9 cellular contexts compared by ENCODE assay signal in genomic region chr10:48309711-48310226, GRCh38. TPM values are rescaled to one million over a fixed set of nuclear protein-coding genes. Genes with fewer than 3 reads are reported as not detected.
DNase-seq lines count a peak whose midpoint lies in the region; ATAC-seq and TF ChIP-seq lines count a peak whose summit lies in the region.
"Had no signal": no experiment of that assay in that cellular context is flagged by ENCODE, and none has a peak within 500 bp of the region (broad histone marks: within the 10 kb centered on the region; RNA-seq: fewer than 3 reads in every experiment).

No MANE protein-coding gene starts in this region.

- H3K36me3 ChIP-seq in Caco-2 (ENCODE audit: control insufficient read depth, insufficient read depth, low read length) (no peaks in the 10 kb centered on the region), kidney epithelial cell (ENCODE audit: control insufficient read depth, insufficient read depth, low read length) (no peaks in the 10 kb centered on the region)

- BruUV-seq in Caco-2 (replicated peaks; lab: Mats Ljungman, UMichigan) = no TSS peak

- peak; percentile 36 to 80 for TF ChIP-seq CTCF in Caco-2 (IDR thresholded peaks at IDR 0.05; ENCODE audit: insufficient read depth in 1 of 2, low read depth in 1 of 2, low read length in 1 of 2, severe bottlenecking in 1 of 2, unreplicated experiment in 1 of 2)
- TF ChIP-seq CTCF in GM20000 (IDR thresholded peaks at IDR 0.05; ENCODE audit: extremely low read depth, missing control alignments) = no peak
- TF ChIP-seq CTCF in kidney epithelial cell (IDR thresholded peaks at IDR 0.05; ENCODE audit: insufficient read depth, low read length, poor library complexity, severe bottlenecking) = peak; percentile 19

- intact Hi-C loops in Caco-2 (cut with micrococcal nuclease; ENCODE audit: unreplicated experiment) = loop anchor here (1.0 to 5.0 kb wide), 5 partner anchors 9 to 347 kb away; partner anchors contain the start of gene ARHGAP22

- peaks cover 2% of the 10 kb centered on the region for H3K27me3 Mint-ChIP-seq in Caco-2 (ENCODE audit: insufficient read depth, unreplicated experiment)

- H3K4me1 Mint-ChIP-seq in Caco-2 (ENCODE audit: low read depth, unreplicated experiment) = peaks cover 9% of the 10 kb centered on the region

- peaks cover 12% of the 10 kb centered on the region for H3K36me3 Mint-ChIP-seq in Caco-2 (ENCODE audit: insufficient read depth, unreplicated experiment)

- DNase-seq in Caco-2 (peak in 1 of 2 experiments; percentile 36), GM20000 (ENCODE audit: low spot score) (peak; percentile 51), SW480 (ENCODE audit: low spot score) (peak; percentile 87), kidney epithelial cell (ENCODE audit: low read depth) (peak; percentile 75), NCI-H2227 (lab: John Stamatoyannopoulos, UW; ENCODE audit: unreplicated experiment) (no peak)
- DNase-seq: T1000 had no signal

- peaks cover 21% of the 10 kb centered on the region for H3K4me1 ChIP-seq in Caco-2

- ATAC-seq in GM21528 (IDR thresholded peaks at IDR 0.05; ENCODE audit: low FRiP score, unreplicated experiment) (no peak), HG02870 (IDR thresholded peaks at IDR 0.05; ENCODE audit: unreplicated experiment) (no peak), GM21381 (IDR thresholded peaks at IDR 0.05; ENCODE audit: unreplicated experiment) (no peak)

- H3K4me3 ChIP-seq in Caco-2 (ENCODE audit: low read depth, low read length) = no peak overlapping the region
- no peak overlapping the region for H3K4me3 ChIP-seq in kidney epithelial cell (ENCODE audit: low read depth, low read length)

- POLR2A ChIA-PET in Caco-2 (lab: Charles Lee) = no interaction called here

- no peaks in the 10 kb centered on the region for H3K9me3 ChIP-seq in Caco-2

- no peak overlapping the region for H3K4me3 Mint-ChIP-seq in Caco-2 (ENCODE audit: unreplicated experiment)

- CTCF ChIA-PET in Caco-2 (lab: Charles Lee) = interaction anchor here (0.6 to 1.7 kb wide), 10 partner anchors 16 to 347 kb away, joined by 3 to 10 read pairs (median 3); no protein-coding TSS in a partner anchor

- H3K27ac Mint-ChIP-seq in Caco-2 (ENCODE audit: unreplicated experiment) = no peak overlapping the region

- no peaks in the 10 kb centered on the region for H3K9me3 Mint-ChIP-seq in Caco-2 (ENCODE audit: unreplicated experiment)

- H3K27me3 ChIP-seq in Caco-2 (replicated peaks; ENCODE audit: control insufficient read depth, insufficient read depth, low read length) (no peaks in the 10 kb centered on the region), kidney epithelial cell (ENCODE audit: control insufficient read depth, insufficient read depth, low read length) (no peaks in the 10 kb centered on the region)

RNA-seq across cellular contexts. Expression of gene MAPK8, which starts 3.3 kb away (rescaled TPM):
- 76.1 and 83.3 TPM in 2 replicates for total RNA-seq in Caco-2 (2022)
- total RNA-seq in kidney epithelial cell = 59.2 and 61.4 TPM in 2 replicates

RNA-seq across cellular contexts. Expression of gene FRMPD2, which starts 35.3 kb away (rescaled TPM):
- total RNA-seq in Caco-2 (2022) (0.12 TPM in 1 of 2 replicates, not detected in the other), kidney epithelial cell (0.41 and 0.42 TPM in 2 replicates)
